Comparison of ENCODE assay signal across 15 cellular contexts in genomic region chr14:30974628-30975027, GRCh38. TPM values are rescaled to one million over a fixed set of nuclear protein-coding genes. Genes with fewer than 3 reads are reported as not detected.
DNase-seq lines count a peak whose midpoint lies in the region; FAIRE-seq and TF ChIP-seq lines count a peak whose summit lies in the region.
"Had no signal": no experiment of that assay in that cellular context is flagged by ENCODE, and none has a peak within 500 bp of the region (broad histone marks: within the 10 kb centered on the region; RNA-seq: fewer than 3 reads in every experiment).

No MANE protein-coding gene starts in this region.

- intact Hi-C loops in adrenal gland (cut with DNase I) = no loop called here

- peak overlapping the region in 1 of 5 donors; percentile 55 for H3K27ac ChIP-seq in adrenal gland
- H3K27ac ChIP-seq: vagina had no signal

- peak; percentile 78 for FAIRE-seq in HTR-8/SVneo (lab: Jason Lieb, UNC)
- FAIRE-seq: TTC549 had no signal

- peaks cover 24 to 44% of the 10 kb centered on the region in 2 donors for H3K4me1 ChIP-seq in adrenal gland (replicated peaks in 1 of 2)

- H3K9me3 ChIP-seq in adrenal gland (replicated peaks in 1 of 3) = no peaks in the 10 kb centered on the region
- H3K9me3 ChIP-seq: pancreas, vagina had no signal

- DNase-seq in HTR-8/SVneo (ENCODE audit: insufficient read length, low spot score) (no peak), adrenal gland (peak in 4 of 7 donors; percentile 34 to 66 (median 45)), fibroblast of pulmonary artery (ENCODE audit: low read depth) (peak; percentile 55), stromal cell of bone marrow (ENCODE audit: low read depth) (peak; percentile 13), hepatic stellate cell (ENCODE audit: low spot score) (no peak), SHP77 treated with DMSO at 0.1 percent for 48 hours (lab: John Stamatoyannopoulos, UW) (no peak), DMS79 (lab: John Stamatoyannopoulos, UW) (no peak)
- DNase-seq: activated CD4-positive, alpha-beta T cell treated with anti-CD3 and anti-CD28 coated beads for 48 hours; amygdala; naive thymus-derived CD4-positive, alpha-beta T cell; NCI-H1694; pancreas; stimulated activated CD4-positive, alpha-beta T cell treated with anti-CD3 and anti-CD28 coated beads, Interleukin-2, amount 100 ng/mL, for 48 hours had no signal

- no peaks in the 10 kb centered on the region for H3K27me3 ChIP-seq in adrenal gland
- H3K27me3 ChIP-seq: pancreas, vagina had no signal

- TF ChIP-seq CTCF in adrenal gland (IDR thresholded peaks at IDR 0.05) (no peak), fibroblast of pulmonary artery (IDR thresholded peaks at IDR 0.05; ENCODE audit: low read length, missing control alignments) (no peak)

- no peak overlapping the region for H3K4me3 ChIP-seq in adrenal gland
- H3K4me3 ChIP-seq in fibroblast of pulmonary artery (replicated peaks; ENCODE audit: low read depth, low read length) = no peak overlapping the region
- H3K4me3 ChIP-seq: pancreas, vagina had no signal

- 59 to 72% (median 63%) methylated on average over 4 of the region's 4 CpGs for WGBS in adrenal gland, 4 donors

- H3K36me3 ChIP-seq in adrenal gland (replicated peaks in 1 of 2) = no peaks in the 10 kb centered on the region
- H3K36me3 ChIP-seq: pancreas, vagina had no signal

- TF ChIP-seq POLR2A in adrenal gland (IDR thresholded peaks at IDR 0.05) = no peak

RNA-seq across cellular contexts. Expression of gene AP4S1, which starts 50.8 kb away (rescaled TPM):
- total RNA-seq in adrenal gland = 10 to 100 TPM in 2 of 8 donors, 1 to 10 TPM in 6; 4.4 to 20.6 (median 7.3) TPM
- 1 to 10 TPM; 4.6 to 9.7 (median 5.8) TPM for polyA plus RNA-seq in adrenal gland

RNA-seq across cellular contexts. Expression of gene STRN3, which starts 51.6 kb away (rescaled TPM):
- total RNA-seq in adrenal gland = 10 to 100 TPM; 17.1 to 48.2 (median 39.1) TPM
- 10 to 100 TPM; 11.0 to 34.3 (median 12.4) TPM for polyA plus RNA-seq in adrenal gland

Comparison
In these comparisons a context has a peak if more than half of its experiments do, and no peak if none do; other contexts are left out.
1. DNase-seq: peak in adrenal gland (4 of 7), fibroblast of pulmonary artery (single experiment) and stromal cell of bone marrow (single experiment); none in HTR-8/SVneo (single experiment), hepatic stellate cell (single experiment), SHP77 treated with DMSO at 0.1 percent for 48 hours (single experiment) and DMS79 (single experiment).